Comparison of ENCODE assay signal across 8 cellular contexts in genomic region chr4:140094701-140095420, GRCh38. TPM values are rescaled to one million over a fixed set of nuclear protein-coding genes. Genes with fewer than 3 reads are reported as not detected.
A peak's percentile ranks its signal among the peaks of the same experiment; 100 is the strongest.
DNase-seq lines count a peak whose midpoint lies in the region; ATAC-seq and TF ChIP-seq lines count a peak whose summit lies in the region.

No MANE protein-coding gene starts in this region.

- H3K9me3 ChIP-seq in SK-N-SH (no peaks in the 10 kb centered on the region), adrenal gland (replicated peaks in 1 of 3) (no peaks in the 10 kb centered on the region)

- peaks cover 6% of the 10 kb centered on the region for H3K36me3 Mint-ChIP-seq in HFFc6 (ENCODE audit: low read depth)

- peak overlapping the region; percentile 60; the same call in 1 of the 2 replicates for H3K9ac ChIP-seq in SK-N-SH

- H3K4me3 Mint-ChIP-seq in HFFc6 = no peak overlapping the region

- TF ChIP-seq RAD21 in SK-N-SH (IDR thresholded peaks at IDR 0.05; ENCODE audit: low read length) = no peak

- H3K9me2 ChIP-seq in SK-N-SH = no peaks in the 10 kb centered on the region

- H3K36me3 ChIP-seq in SK-N-SH (replicated peaks in 1 of 2; ENCODE audit: control insufficient read depth in 1 of 2, insufficient read depth in 2 of 2, low read length in 1 of 2) (no peaks in the 10 kb centered on the region), adrenal gland (replicated peaks in 1 of 2) (no peaks in the 10 kb centered on the region)

- intact Hi-C loops in adrenal gland (cut with DNase I) = no loop called here

- H3F3A ChIP-seq in SK-N-SH (replicated peaks; ENCODE audit: insufficient read depth) = peaks cover 38% of the 10 kb centered on the region

- peaks cover 97% of the 10 kb centered on the region for H3K4me1 Mint-ChIP-seq in HFFc6 (ENCODE audit: low read depth)

- H3K4me3 ChIP-seq in SK-N-SH (ENCODE audit: low read depth in 2 of 2, low read length in 1 of 2) = peak overlapping the region in 1 of 2 experiments; percentile 25; a peak in 2 of 4 replicates
- no peak overlapping the region for H3K4me3 ChIP-seq in adrenal gland

- TF ChIP-seq POLR2A in adrenal gland (IDR thresholded peaks at IDR 0.05) = peak; percentile 21 to 54

- peak overlapping the region; percentile 84 for H3K27ac Mint-ChIP-seq in HFFc6

- H3K9me3 Mint-ChIP-seq in HFFc6 = no peaks in the 10 kb centered on the region

- TF ChIP-seq EP300 in SK-N-SH (IDR thresholded peaks at IDR 0.05; ENCODE audit: borderline replicate concordance in 1 of 2, low read depth in 1 of 2, low read length in 1 of 2) = no peak

- H3K27me3 Mint-ChIP-seq in HFFc6 (ENCODE audit: insufficient read depth) = peaks cover 2% of the 10 kb centered on the region

- POLR2A ChIA-PET in SK-N-SH (lab: Yijun Ruan, JAX) = interaction anchor here (0.8 to 3.1 kb wide), 6 partner anchors 16 to 300 kb away, joined by 3 to 46 read pairs (median 6); partner anchors contain the start of gene MAML3

- H3K4me1 ChIP-seq in SK-N-SH (ENCODE audit: control insufficient read depth in 1 of 2, insufficient read depth in 2 of 2, low read depth in 1 of 2, low read length in 1 of 2) = peaks cover 68% of the 10 kb centered on the region in 2 experiments
- peaks cover 35 to 96% of the 10 kb centered on the region in 2 donors for H3K4me1 ChIP-seq in adrenal gland (replicated peaks in 1 of 2)

- CTCF ChIA-PET in SK-N-SH (lab: Yijun Ruan, JAX) = interaction anchor here (0.8 to 1.5 kb wide), 6 partner anchors 50 to 360 kb away, joined by 3 to 4 read pairs (median 4); no protein-coding TSS in a partner anchor

- H4K20me1 ChIP-seq in SK-N-SH (ENCODE audit: insufficient read depth) = no peaks in the 10 kb centered on the region

- H3K27ac ChIP-seq in SK-N-SH (ENCODE audit: low read depth in 2 of 2, low read length in 1 of 2) = peak overlapping the region; percentile 97
- peak overlapping the region; percentile 58 to 96 (median 82) for H3K27ac ChIP-seq in adrenal gland

- H2AFZ ChIP-seq in SK-N-SH (ENCODE audit: low read depth) = peak overlapping the region; percentile 62; the same call in 1 of the 2 replicates

- TF ChIP-seq CTCF in HFFc6 (IDR thresholded peaks at IDR 0.05) (no peak), SK-N-SH (IDR thresholded peaks at IDR 0.05) (no peak), adrenal gland (IDR thresholded peaks at IDR 0.05) (no peak)

- DNase-seq in HFFc6 (no peak), SK-N-SH (peak; percentile 65), adrenal gland (peak; percentile 86 to 94 (median 87)), iPS-NIHi11 (ENCODE audit: low spot score) (peak; percentile 47)
- DNase-seq in stimulated activated CD4-positive, alpha-beta T cell treated with anti-CD3 and anti-CD28 coated beads, Interleukin-15, amount 100 ng/mL, for 48 hours (ENCODE audit: low read depth in 2 of 2) = peak; percentile 36 to 64

- H3K79me2 ChIP-seq in SK-N-SH (ENCODE audit: insufficient read depth) = 0 out of 2 replicates have a peak, but pooled peaks cover 14% of the 10 kb centered on the region

- ATAC-seq in GM18511 (IDR thresholded peaks at IDR 0.05; ENCODE audit: unreplicated experiment) (no peak), GM19455 (IDR thresholded peaks at IDR 0.05; ENCODE audit: unreplicated experiment) (no peak), HG03139 (IDR thresholded peaks at IDR 0.05; ENCODE audit: unreplicated experiment) (no peak)

- H3K27me3 ChIP-seq in SK-N-SH (ENCODE audit: insufficient read depth) (no peaks in the 10 kb centered on the region), adrenal gland (no peaks in the 10 kb centered on the region)

- H3K4me2 ChIP-seq in SK-N-SH = peak overlapping the region; percentile 59

- 25% methylated on average over 8 of the region's 11 CpGs for WGBS in SK-N-SH (ENCODE audit: low lambda C conversion rate)
- 19 to 25% (median 21%) methylated on average over 11 of the region's 11 CpGs for WGBS in adrenal gland, 4 donors

TF ChIP-seq in SK-N-SH, 30 proteins besides CTCF, POLR2A, EP300 and RAD21 (continues in another document):
- TF ChIP-seq GATA2 (CRISPR knock-in tag; IDR thresholded peaks at IDR 0.05) = peak; percentile 31; the same call in 1 of the 2 replicates
- TF ChIP-seq, protein P1, sequence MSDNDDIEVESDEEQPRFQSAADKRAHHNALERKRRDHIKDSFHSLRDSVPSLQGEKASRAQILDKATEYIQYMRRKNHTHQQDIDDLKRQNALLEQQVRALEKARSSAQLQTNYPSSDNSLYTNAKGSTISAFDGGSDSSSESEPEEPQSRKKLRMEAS (IDR thresholded peaks at IDR 0.05; ENCODE audit: low read depth) = no peak
- TF ChIP-seq, protein P2, sequence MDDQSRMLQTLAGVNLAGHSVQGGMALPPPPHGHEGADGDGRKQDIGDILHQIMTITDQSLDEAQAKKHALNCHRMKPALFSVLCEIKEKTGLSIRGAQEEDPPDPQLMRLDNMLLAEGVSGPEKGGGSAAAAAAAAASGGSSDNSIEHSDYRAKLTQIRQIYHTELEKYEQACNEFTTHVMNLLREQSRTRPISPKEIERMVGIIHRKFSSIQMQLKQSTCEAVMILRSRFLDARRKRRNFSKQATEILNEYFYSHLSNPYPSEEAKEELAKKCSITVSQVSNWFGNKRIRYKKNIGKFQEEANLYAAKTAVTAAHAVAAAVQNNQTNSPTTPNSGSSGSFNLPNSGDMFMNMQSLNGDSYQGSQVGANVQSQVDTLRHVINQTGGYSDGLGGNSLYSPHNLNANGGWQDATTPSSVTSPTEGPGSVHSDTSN (IDR thresholded peaks at IDR 0.05) = peak; percentile 18; the same call in 1 of the 2 replicates
- TF ChIP-seq GABPA (IDR thresholded peaks at IDR 0.05; ENCODE audit: low read depth) = no peak
- no peak for TF ChIP-seq TAF1 (IDR thresholded peaks at IDR 0.05; ENCODE audit: borderline replicate concordance, low read depth, low read length)
- TF ChIP-seq SMC3 (IDR thresholded peaks at IDR 0.05; ENCODE audit: low read depth, low read length) = no peak
- TF ChIP-seq, protein P3, sequence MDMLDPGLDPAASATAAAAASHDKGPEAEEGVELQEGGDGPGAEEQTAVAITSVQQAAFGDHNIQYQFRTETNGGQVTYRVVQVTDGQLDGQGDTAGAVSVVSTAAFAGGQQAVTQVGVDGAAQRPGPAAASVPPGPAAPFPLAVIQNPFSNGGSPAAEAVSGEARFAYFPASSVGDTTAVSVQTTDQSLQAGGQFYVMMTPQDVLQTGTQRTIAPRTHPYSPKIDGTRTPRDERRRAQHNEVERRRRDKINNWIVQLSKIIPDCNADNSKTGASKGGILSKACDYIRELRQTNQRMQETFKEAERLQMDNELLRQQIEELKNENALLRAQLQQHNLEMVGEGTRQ (IDR thresholded peaks at IDR 0.05; ENCODE audit: borderline replicate concordance, low read depth, low read length) = no peak
- 0 out of 2 replicates have a peak, but pooled peaks have one; percentile 23 for TF ChIP-seq NFIC (IDR thresholded peaks at IDR 0.05; ENCODE audit: borderline replicate concordance)
- TF ChIP-seq NRF1 (IDR thresholded peaks at IDR 0.05; ENCODE audit: low read depth, low read length) = no peak
- TF ChIP-seq FOXJ3 (CRISPR knock-in tag; IDR thresholded peaks at IDR 0.05) = no peak
- TF ChIP-seq RXRA (IDR thresholded peaks at IDR 0.05; ENCODE audit: borderline replicate concordance, low read depth) = no peak
- no peak for TF ChIP-seq CHD2 (IDR thresholded peaks at IDR 0.05; ENCODE audit: low read length, partially characterized antibody)
- no peak for TF ChIP-seq JUND (IDR thresholded peaks at IDR 0.05)
- TF ChIP-seq, protein P4, sequence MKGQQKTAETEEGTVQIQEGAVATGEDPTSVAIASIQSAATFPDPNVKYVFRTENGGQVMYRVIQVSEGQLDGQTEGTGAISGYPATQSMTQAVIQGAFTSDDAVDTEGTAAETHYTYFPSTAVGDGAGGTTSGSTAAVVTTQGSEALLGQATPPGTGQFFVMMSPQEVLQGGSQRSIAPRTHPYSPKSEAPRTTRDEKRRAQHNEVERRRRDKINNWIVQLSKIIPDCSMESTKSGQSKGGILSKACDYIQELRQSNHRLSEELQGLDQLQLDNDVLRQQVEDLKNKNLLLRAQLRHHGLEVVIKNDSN (IDR thresholded peaks at IDR 0.05; ENCODE audit: borderline replicate concordance, low read depth) = no peak
- no peak for TF ChIP-seq RCOR1 (IDR thresholded peaks at IDR 0.05; ENCODE audit: low read length)
- no peak for TF ChIP-seq POLR2AphosphoS5 (IDR thresholded peaks at IDR 0.05; ENCODE audit: low read depth, low read length)
- no peak for TF ChIP-seq ZBTB33 (IDR thresholded peaks at IDR 0.05; ENCODE audit: borderline replicate concordance, low read depth)
- no peak for TF ChIP-seq MEF2A (IDR thresholded peaks at IDR 0.05; ENCODE audit: borderline replicate concordance, low read depth)
- TF ChIP-seq, protein P5, sequence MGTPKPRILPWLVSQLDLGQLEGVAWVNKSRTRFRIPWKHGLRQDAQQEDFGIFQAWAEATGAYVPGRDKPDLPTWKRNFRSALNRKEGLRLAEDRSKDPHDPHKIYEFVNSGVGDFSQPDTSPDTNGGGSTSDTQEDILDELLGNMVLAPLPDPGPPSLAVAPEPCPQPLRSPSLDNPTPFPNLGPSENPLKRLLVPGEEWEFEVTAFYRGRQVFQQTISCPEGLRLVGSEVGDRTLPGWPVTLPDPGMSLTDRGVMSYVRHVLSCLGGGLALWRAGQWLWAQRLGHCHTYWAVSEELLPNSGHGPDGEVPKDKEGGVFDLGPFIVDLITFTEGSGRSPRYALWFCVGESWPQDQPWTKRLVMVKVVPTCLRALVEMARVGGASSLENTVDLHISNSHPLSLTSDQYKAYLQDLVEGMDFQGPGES (IDR thresholded peaks at IDR 0.05; ENCODE audit: low read depth, low read length) = no peak

RNA-seq across cellular contexts. Expression of gene MAML3, which starts 59.1 kb away (rescaled TPM):
- 1 to 10 TPM; 1.2 to 1.9 (median 1.6) TPM for total RNA-seq in HFFc6 (2021; fragmentation: NEBNext Ultra II Directional; extraction: Animal tissue kit (Norgen Biotek cat#: 25700))
- polyA plus RNA-seq in SK-N-SH (2012; rRNA removed) (5.3 and 5.6 TPM in 2 replicates), adrenal gland (1 to 10 TPM; 2.0 to 7.3 (median 6.0) TPM)
- 4.8 and 5.8 TPM in 2 replicates for polyA plus RNA-seq in SK-N-SH (2012; cell fraction: cytosol; rRNA removed)
- polyA plus RNA-seq in SK-N-SH (2012; cell fraction: nucleus; rRNA removed) = 3.7 and 5.2 TPM in 2 replicates
- 10 to 100 TPM in 3 of 8 donors, 1 to 10 TPM in 5; 3.4 to 15.9 (median 9.2) TPM for total RNA-seq in adrenal gland
